In genomic region chr15:89441295-89441762, GRCh38 we compare ENCODE assay signal across 11 cellular contexts. TPM values are rescaled to one million over a fixed set of nuclear protein-coding genes. Genes with fewer than 3 reads are reported as not detected.
DNase-seq lines count a peak whose midpoint lies in the region; ATAC-seq and TF ChIP-seq lines count a peak whose summit lies in the region.
"Had no signal": no experiment of that assay in that cellular context is flagged by ENCODE, and none has a peak within 500 bp of the region (broad histone marks: within the 10 kb centered on the region; RNA-seq: fewer than 3 reads in every experiment).

No MANE protein-coding gene starts in this region.

- H3K9me3 ChIP-seq in MM.1S (replicated peaks; ENCODE audit: insufficient read depth, low read length): no peaks in the 10 kb centered on the region
- no peaks in the 10 kb centered on the region for H3K9me3 ChIP-seq in neural progenitor cell (ENCODE audit: low read depth)
- H3K9me3 ChIP-seq: A549, HAP-1 had no signal

- H3K9me3 Mint-ChIP-seq in neural progenitor cell: no peaks in the 10 kb centered on the region

- DNase-seq in NCI-H146 (lab: John Stamatoyannopoulos, UW): peak; percentile 63
- DNase-seq in NCI-H146 treated with DMSO at 0.1 percent for 48 hours (lab: John Stamatoyannopoulos, UW; ENCODE audit: unreplicated experiment): no peak
- peak; percentile 47 for DNase-seq in MM.1S
- no peak for DNase-seq in neural progenitor cell (ENCODE audit: low spot score)
- no peak for DNase-seq in activated CD4-positive, alpha-beta T cell treated with anti-CD3 and anti-CD28 coated beads for 48 hours
- no peak for DNase-seq in cerebellar nuclear complex (lab: John Stamatoyannopoulos, UW)
- DNase-seq in G401 (ENCODE audit: low spot score): no peak
- DNase-seq: occipital lobe had no signal

- no peak overlapping the region for H3K27ac Mint-ChIP-seq in neural progenitor cell

- peak overlapping the region; percentile 63 for H3K4me3 Mint-ChIP-seq in neural progenitor cell

- H3F3A ChIP-seq in MM.1S (ENCODE audit: insufficient read depth, low read length): no peaks in the 10 kb centered on the region; the same call in 1 of the 2 replicates
- peaks cover 23% of the 10 kb centered on the region for H3F3A ChIP-seq in neural progenitor cell (ENCODE audit: low read depth)

- H2AFZ ChIP-seq in MM.1S (ENCODE audit: low read length): peak overlapping the region; percentile 57
- H2AFZ ChIP-seq in neural progenitor cell (replicated peaks): no peak overlapping the region

- ATAC-seq in HG02759 (IDR thresholded peaks at IDR 0.05; ENCODE audit: unreplicated experiment): peak; percentile 95
- ATAC-seq: A549 had no signal

- no peak overlapping the region for H3K9ac ChIP-seq in MM.1S (ENCODE audit: low read length)
- H3K9ac ChIP-seq in neural progenitor cell: no peak overlapping the region

- peaks cover 17% of the 10 kb centered on the region for H3K4me1 ChIP-seq in MM.1S (ENCODE audit: low read length)
- peaks cover 29% of the 10 kb centered on the region for H3K4me1 ChIP-seq in neural progenitor cell

- no peak overlapping the region for H3K4me3 ChIP-seq in MM.1S (ENCODE audit: low read length)
- H3K4me3 ChIP-seq in neural progenitor cell: no peak overlapping the region
- H3K4me3 ChIP-seq: A549, HAP-1 had no signal

- TF ChIP-seq CTCF in MM.1S (IDR thresholded peaks at IDR 0.05; ENCODE audit: low read length): no peak
- TF ChIP-seq CTCF in neural progenitor cell (IDR thresholded peaks at IDR 0.05): no peak

- in situ Hi-C loops in G401 (cut with HindIII; ENCODE audit: low sequenced_read_pairs): no loop called here

- peaks cover 28% of the 10 kb centered on the region for H3K27me3 Mint-ChIP-seq in neural progenitor cell (ENCODE audit: insufficient read depth, low read depth)

- H3K36me3 ChIP-seq in MM.1S (replicated peaks; ENCODE audit: insufficient read depth, low read length) (no peaks in the 10 kb centered on the region), neural progenitor cell (no peaks in the 10 kb centered on the region)
- H3K36me3 ChIP-seq: HAP-1 had no signal

- peaks cover 18% of the 10 kb centered on the region for H3K4me1 Mint-ChIP-seq in neural progenitor cell

- H3K27me3 ChIP-seq in MM.1S (replicated peaks; ENCODE audit: insufficient read depth, low read length): no peaks in the 10 kb centered on the region
- peaks cover 84% of the 10 kb centered on the region for H3K27me3 ChIP-seq in neural progenitor cell

- H3K79me2 ChIP-seq in MM.1S (ENCODE audit: low read length) (no peaks in the 10 kb centered on the region), neural progenitor cell (ENCODE audit: low read depth) (no peaks in the 10 kb centered on the region)

- H3K27ac ChIP-seq in MM.1S (ENCODE audit: low read length) (peak overlapping the region; percentile 54; the same call in 1 of the 2 replicates), neural progenitor cell (no peak overlapping the region)
- H3K27ac ChIP-seq: A549 had no signal

- H3K4me2 ChIP-seq in MM.1S (ENCODE audit: low read depth, low read length): peak overlapping the region; percentile 50; the same call in 1 of the 2 replicates
- H3K4me2 ChIP-seq in neural progenitor cell: no peak overlapping the region
- H3K4me2 ChIP-seq: A549 had no signal

- no peaks in the 10 kb centered on the region for H3K9me2 ChIP-seq in MM.1S (replicated peaks; ENCODE audit: insufficient read depth, low read length)

- no peaks in the 10 kb centered on the region for H4K20me1 ChIP-seq in MM.1S (ENCODE audit: insufficient read depth, low read length)
- peaks cover 20% of the 10 kb centered on the region for H4K20me1 ChIP-seq in neural progenitor cell (ENCODE audit: low read depth)

- no peaks in the 10 kb centered on the region for H3K36me3 Mint-ChIP-seq in neural progenitor cell

RNA-seq across cellular contexts. Expression of gene RHCG, which starts 55.1 kb away (rescaled TPM):
- not detected in 2 replicates for total RNA-seq in neural progenitor cell (ENCODE audit: low replicate concordance)
- total RNA-seq in G401 (2014; rRNA removed; shearing (Covaris generic)): 2.2 TPM in 1 of 2 replicates, not detected in the other

Comparison
In these comparisons a context has a peak if more than half of its experiments do, and no peak if none do; other contexts are left out.
1. DNase-seq: peak in NCI-H146 (single experiment) and MM.1S (single experiment); none in NCI-H146 treated with DMSO at 0.1 percent for 48 hours (single experiment), neural progenitor cell (single experiment), activated CD4-positive, alpha-beta T cell treated with anti-CD3 and anti-CD28 coated beads for 48 hours (single experiment), cerebellar nuclear complex (0 of 2) and G401 (single experiment).